In the genomic region with DNA sequence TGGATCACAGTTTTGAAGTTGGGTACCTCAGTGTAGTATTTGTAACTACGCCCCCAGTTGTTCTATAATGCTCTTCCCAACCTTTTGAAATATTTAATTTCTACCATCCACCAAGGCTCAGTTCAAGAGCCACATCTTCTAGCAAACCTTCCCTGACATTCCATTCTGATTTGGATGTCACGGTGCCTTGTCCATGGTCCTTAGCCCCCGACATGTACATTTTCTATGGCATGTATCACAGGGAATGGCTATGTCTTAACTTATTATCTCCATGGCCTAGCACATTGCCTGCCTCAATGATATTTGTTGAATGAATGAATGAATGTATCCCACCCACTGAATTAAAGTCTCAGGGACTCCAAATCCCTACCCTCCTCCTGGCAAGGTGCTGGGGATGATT, we compare ENCODE assay signal across 28 cellular contexts. TPM values are rescaled to one million over a fixed set of nuclear protein-coding genes. Genes with fewer than 3 reads are reported as not detected.
"Had no signal": no experiment of that assay in that cellular context is flagged by ENCODE, and none has a peak within 500 bp of the region (broad histone marks: within the 10 kb centered on the region; RNA-seq: fewer than 3 reads in every experiment).

No MANE protein-coding gene starts in this region.

- H3K27me3 ChIP-seq: ascending aorta had no signal

- ATAC-seq: left colon; lower lobe of right lung; naive thymus-derived CD8-positive, alpha-beta T cell; right cardiac atrium; stimulated activated naive CD8-positive, alpha-beta T cell treated with anti-CD3 and anti-CD28 coated beads, Interleukin-15, Interleukin-2, amounts not matched to agents 100 U/mL and 50 U/mL, for 24 hours had no signal

- H3K27ac ChIP-seq: ascending aorta, lower lobe of right lung, prostate gland, skin epidermis, tibial artery, VCaP had no signal

- H3K9me3 ChIP-seq: ascending aorta, lower lobe of right lung, prostate gland, tibial artery had no signal

- DNase-seq: activated CD4-positive, alpha-beta T cell treated with anti-CD3 and anti-CD28 coated beads, Interleukin-2, amount 50 U/mL, for 1 hour; activated CD4-positive, CD25-positive, alpha-beta regulatory T cell treated with anti-CD3 and anti-CD28 coated beads, Interleukin-2, amount 50 U/mL, for 72 hours; activated CD8-positive, alpha-beta memory T cell treated with anti-CD3 and anti-CD28 coated beads for 24 hours; activated CD8-positive, alpha-beta memory T cell treated with anti-CD3 and anti-CD28 coated beads, Interleukin-2, amount 50 U/mL, for 48 hours; activated effector memory CD4-positive, alpha-beta T cell treated with Interleukin-2 at 50 U/mL for 16 hours; activated naive CD4-positive, alpha-beta T cell treated with anti-CD3 and anti-CD28 coated beads, Interleukin-2, amount 50 U/mL, for 16 hours; activated T-cell treated with anti-CD3 and anti-CD28 coated beads, Interleukin-2, amount 50 U/mL, for 48 hours; cortex of kidney; erythroblast; hypothalamus; islet precursor cell; left colon; lower lobe of right lung; naive thymus-derived CD8-positive, alpha-beta T cell; right cardiac atrium; stimulated activated naive CD8-positive, alpha-beta T cell treated with anti-CD3 and anti-CD28 coated beads, Interleukin-15, Interleukin-2, amounts not matched to agents 100 U/mL and 50 U/mL, for 24 hours; substantia nigra; tibial artery had no signal

- H3K4me1 ChIP-seq: lower lobe of right lung, prostate gland had no signal

- H3K4me3 ChIP-seq: ascending aorta, lower lobe of right lung, prostate gland, skin epidermis, tibial artery had no signal

- H3K36me3 ChIP-seq: ascending aorta, lower lobe of right lung, prostate gland, tibial artery had no signal

- FAIRE-seq: endometrium, frontal cortex had no signal

RNA-seq across cellular contexts. Expression of a gene that starts 6.4 kb away (rescaled TPM):
- total RNA-seq: ascending aorta; frontal cortex; left colon; lower lobe of right lung; mesenteric fat pad; naive thymus-derived CD8-positive, alpha-beta T cell; osteocyte; prostate gland; right cardiac atrium; urinary bladder had no signal
- polyA plus RNA-seq: adipose tissue; naive thymus-derived CD8-positive, alpha-beta T cell; right cardiac atrium; urinary bladder had no signal

RNA-seq across cellular contexts. Expression of a gene that starts 23.8 kb away (rescaled TPM):
- total RNA-seq: ascending aorta; frontal cortex; lower lobe of right lung; mesenteric fat pad; naive thymus-derived CD8-positive, alpha-beta T cell; osteocyte; prostate gland; urinary bladder had no signal
- polyA plus RNA-seq: naive thymus-derived CD8-positive, alpha-beta T cell; urinary bladder had no signal

RNA-seq across cellular contexts. Expression of a gene that starts 34.1 kb away (rescaled TPM):
- total RNA-seq: ascending aorta; frontal cortex; left colon; lower lobe of right lung; mesenteric fat pad; naive thymus-derived CD8-positive, alpha-beta T cell; osteocyte; right cardiac atrium; urinary bladder had no signal
- polyA plus RNA-seq: adipose tissue; naive thymus-derived CD8-positive, alpha-beta T cell; right cardiac atrium; urinary bladder had no signal

RNA-seq across cellular contexts. Expression of a gene that starts 51.0 kb away (rescaled TPM):
- total RNA-seq: ascending aorta; frontal cortex; left colon; lower lobe of right lung; mesenteric fat pad; naive thymus-derived CD8-positive, alpha-beta T cell; osteocyte; right cardiac atrium; urinary bladder had no signal
- polyA plus RNA-seq: adipose tissue; naive thymus-derived CD8-positive, alpha-beta T cell; right cardiac atrium; urinary bladder had no signal
